13 cellular contexts compared by ENCODE assay signal in genomic region chr2:88561646-88562388, GRCh38.
DNase-seq lines count a peak whose midpoint lies in the region; ATAC-seq and TF ChIP-seq lines count a peak whose summit lies in the region.
"Had no signal": no experiment of that assay in that cellular context is flagged by ENCODE, and none has a peak within 500 bp of the region (broad histone marks: within the 10 kb centered on the region; RNA-seq: fewer than 3 reads in every experiment).

No MANE protein-coding gene starts in this region.

- DNase-seq in GM12865 (ENCODE audit: low read depth) (peak; percentile 48), MCF 10A (ENCODE audit: unreplicated experiment) (no peak)
- DNase-seq in activated CD4-positive, alpha-beta T cell treated with anti-CD3 and anti-CD28 coated beads, Interleukin-2, amount 50 U/mL, for 4 hours: no peak
- DNase-seq in activated naive CD4-positive, alpha-beta T cell treated with anti-CD3 and anti-CD28 coated beads for 36 hours: no peak
- DNase-seq: NCI-H1048, stomach, T-helper 9 cell had no signal

- H3K27me3 Mint-ChIP-seq in MCF 10A (ENCODE audit: insufficient read depth, unreplicated experiment): no peaks in the 10 kb centered on the region
- H3K27me3 Mint-ChIP-seq in activated naive CD4-positive, alpha-beta T cell treated with anti-CD3 and anti-CD28 coated beads for 36 hours (ENCODE audit: low read depth): no peaks in the 10 kb centered on the region
- H3K27me3 Mint-ChIP-seq: B cell had no signal

- no peak overlapping the region for H3K4me3 Mint-ChIP-seq in MCF 10A (ENCODE audit: unreplicated experiment)
- no peak overlapping the region for H3K4me3 Mint-ChIP-seq in activated naive CD4-positive, alpha-beta T cell treated with anti-CD3 and anti-CD28 coated beads for 36 hours
- H3K4me3 Mint-ChIP-seq: B cell, neural crest cell had no signal

- POLR2A ChIA-PET in MCF 10A (lab: Yijun Ruan, JAX): no interaction called here

- H3K4me3 ChIP-seq in GM12865 (ENCODE audit: low read depth, low read length): no peak overlapping the region
- H3K4me3 ChIP-seq: stomach had no signal

- BruUV-seq in MCF 10A (replicated peaks; lab: Mats Ljungman, UMichigan): no TSS peak

- CTCF ChIA-PET in MCF 10A (lab: Yijun Ruan, JAX): interaction anchor here (1.0 to 1.1 kb wide), 2 partner anchors 13 to 374 kb away, joined by 3 read pairs; no protein-coding TSS in a partner anchor
- CTCF ChIA-PET in activated naive CD4-positive, alpha-beta T cell treated with anti-CD3 and anti-CD28 coated beads for 36 hours (lab: Charles Lee): no interaction called here

- TF ChIP-seq CTCF in GM12865 (IDR thresholded peaks at IDR 0.05; ENCODE audit: insufficient read depth, low read depth, low read length, missing control alignments): no peak
- TF ChIP-seq CTCF in MCF 10A (IDR thresholded peaks at IDR 0.05; ENCODE audit: unreplicated experiment): no peak

- peak; percentile 60 for ATAC-seq in GM19372 (IDR thresholded peaks at IDR 0.05; ENCODE audit: low read depth, unreplicated experiment)
- peak; percentile 52 for ATAC-seq in HG02763 (IDR thresholded peaks at IDR 0.05; ENCODE audit: unreplicated experiment)
- ATAC-seq in HG03521 (IDR thresholded peaks at IDR 0.05; ENCODE audit: unreplicated experiment): peak; percentile 49
- ATAC-seq in HG02840 (IDR thresholded peaks at IDR 0.05; ENCODE audit: low FRiP score, unreplicated experiment): no peak

- no peaks in the 10 kb centered on the region for H3K4me1 Mint-ChIP-seq in MCF 10A (ENCODE audit: insufficient read depth, unreplicated experiment)
- H3K4me1 Mint-ChIP-seq in activated naive CD4-positive, alpha-beta T cell treated with anti-CD3 and anti-CD28 coated beads for 36 hours (ENCODE audit: low read depth): peaks cover 4% of the 10 kb centered on the region
- H3K4me1 Mint-ChIP-seq: neural crest cell had no signal

- no peaks in the 10 kb centered on the region for H3K9me3 Mint-ChIP-seq in MCF 10A (ENCODE audit: unreplicated experiment)
- no peaks in the 10 kb centered on the region for H3K9me3 Mint-ChIP-seq in activated naive CD4-positive, alpha-beta T cell treated with anti-CD3 and anti-CD28 coated beads for 36 hours
- H3K9me3 Mint-ChIP-seq: neural crest cell had no signal

- H3K27ac Mint-ChIP-seq in MCF 10A (ENCODE audit: low read depth, unreplicated experiment): no peak overlapping the region
- no peak overlapping the region for H3K27ac Mint-ChIP-seq in activated naive CD4-positive, alpha-beta T cell treated with anti-CD3 and anti-CD28 coated beads for 36 hours

- intact Hi-C loops in MCF 10A (cut with micrococcal nuclease): no loop called here
- intact Hi-C loops in activated naive CD4-positive, alpha-beta T cell treated with anti-CD3 and anti-CD28 coated beads for 36 hours (cut with micrococcal nuclease): no loop called here

- H3K36me3 Mint-ChIP-seq in MCF 10A (ENCODE audit: insufficient read depth, unreplicated experiment): peaks cover 49% of the 10 kb centered on the region
- H3K36me3 Mint-ChIP-seq in activated naive CD4-positive, alpha-beta T cell treated with anti-CD3 and anti-CD28 coated beads for 36 hours (ENCODE audit: low read depth): peaks cover 17% of the 10 kb centered on the region
